ENCODE assay signal across 9 cellular contexts in genomic region chr5:160398806-160399205, GRCh38. TPM values are rescaled to one million over a fixed set of nuclear protein-coding genes. Genes with fewer than 3 reads are reported as not detected.
DNase-seq lines count a peak whose midpoint lies in the region; ATAC-seq and TF ChIP-seq lines count a peak whose summit lies in the region.
"Had no signal": no experiment of that assay in that cellular context is flagged by ENCODE, and none has a peak within 500 bp of the region (broad histone marks: within the 10 kb centered on the region; RNA-seq: fewer than 3 reads in every experiment).

No MANE protein-coding gene starts in this region.

- intact Hi-C loops in heart right ventricle (cut with DNase I), result loop anchor here in 1 of 10 donors (5.0 kb wide), 1 partner anchor 202 kb away; no protein-coding TSS in a partner anchor
- intact Hi-C loops in left ventricle myocardium superior (cut with micrococcal nuclease), result no loop called here

- H3K27ac ChIP-seq in heart right ventricle, result peak overlapping the region in 5 of 10 donors; percentile 87 to 93 (median 89)

- peaks cover 10% of the 10 kb centered on the region for H3K4me1 Mint-ChIP-seq in activated naive CD8-positive, alpha-beta T cell treated with anti-CD3 and anti-CD28 coated beads for 36 hours

- peaks cover 0 to 46% (median 18%) of the 10 kb centered on the region in 9 donors for H3K4me1 ChIP-seq in heart right ventricle

- peak overlapping the region in 9 of 10 donors; percentile 52 to 87 (median 72) for H3K4me3 ChIP-seq in heart right ventricle

- H3K27me3 ChIP-seq in heart right ventricle, result no peaks in the 10 kb centered on the region

- peak overlapping the region; percentile 85 for H3K4me3 Mint-ChIP-seq in activated naive CD8-positive, alpha-beta T cell treated with anti-CD3 and anti-CD28 coated beads for 36 hours

- H3K9me3 ChIP-seq in heart right ventricle, result no peaks in the 10 kb centered on the region

- TF ChIP-seq CTCF in heart right ventricle (IDR thresholded peaks at IDR 0.05), result no peak

- H3K27me3 Mint-ChIP-seq in activated naive CD8-positive, alpha-beta T cell treated with anti-CD3 and anti-CD28 coated beads for 36 hours, result no peaks in the 10 kb centered on the region

- H3K27ac Mint-ChIP-seq in activated naive CD8-positive, alpha-beta T cell treated with anti-CD3 and anti-CD28 coated beads for 36 hours, result no peak overlapping the region

- H3K9me3 Mint-ChIP-seq in activated naive CD8-positive, alpha-beta T cell treated with anti-CD3 and anti-CD28 coated beads for 36 hours, result no peaks in the 10 kb centered on the region

- no peak for ATAC-seq in heart right ventricle
- no peak for ATAC-seq in left ventricle myocardium superior
- ATAC-seq in HG02840 (IDR thresholded peaks at IDR 0.05; ENCODE audit: low FRiP score, unreplicated experiment), result no peak
- no peak for ATAC-seq in HG03354 (IDR thresholded peaks at IDR 0.05; ENCODE audit: poor library complexity, severe bottlenecking, unreplicated experiment)
- no peak for ATAC-seq in GM18502 (IDR thresholded peaks at IDR 0.05; ENCODE audit: poor library complexity, unreplicated experiment)

- no peak for DNase-seq in heart right ventricle
- no peak for DNase-seq in left ventricle myocardium superior
- no peak for DNase-seq in activated naive CD8-positive, alpha-beta T cell treated with anti-CD3 and anti-CD28 coated beads for 36 hours
- peak; percentile 15 for DNase-seq in kidney tubule cell (ENCODE audit: low spot score)
- DNase-seq in NCI-H1105 (lab: John Stamatoyannopoulos, UW), result no peak
- DNase-seq: NCI-H510A had no signal

- 32 to 35% methylated on average over 4 of the region's 4 CpGs for WGBS in heart right ventricle, 2 donors

- peaks cover 0 to 47% (median 21%) of the 10 kb centered on the region in 9 donors for H3K36me3 ChIP-seq in heart right ventricle

- peaks cover 7% of the 10 kb centered on the region for H3K36me3 Mint-ChIP-seq in activated naive CD8-positive, alpha-beta T cell treated with anti-CD3 and anti-CD28 coated beads for 36 hours

RNA-seq across cellular contexts. Expression of gene FAM200C, which starts 1.0 kb away (rescaled TPM):
- 1 to 10 TPM; 2.3 to 4.5 (median 3.6) TPM for total RNA-seq in heart right ventricle
- polyA plus RNA-seq in heart right ventricle, result 1 to 10 TPM; 1.7 to 8.6 TPM
- 4.3 TPM for total RNA-seq in left ventricle myocardium superior
- under 1 TPM; 0.48 to 0.68 TPM for total RNA-seq in activated naive CD8-positive, alpha-beta T cell treated with anti-CD3 and anti-CD28 coated beads for 36 hours

RNA-seq across cellular contexts. Expression of gene SLU7, which starts 20.1 kb away (rescaled TPM):
- total RNA-seq in heart right ventricle (10 to 100 TPM; 32.7 to 62.4 (median 44.3) TPM), left ventricle myocardium superior (46.5 TPM)
- 10 to 100 TPM; 19.2 to 38.4 TPM for polyA plus RNA-seq in heart right ventricle
- 10 to 100 TPM; 42.2 to 43.7 TPM for total RNA-seq in activated naive CD8-positive, alpha-beta T cell treated with anti-CD3 and anti-CD28 coated beads for 36 hours

RNA-seq across cellular contexts. Expression of gene PTTG1, which starts 22.8 kb away (rescaled TPM):
- total RNA-seq in heart right ventricle (10 to 100 TPM in 1 of 10 donors, 1 to 10 TPM in 4, under 1 TPM in 4, not detected in 1; 0.32 to 17.5 (median 1.4) TPM), left ventricle myocardium superior (1.4 TPM)
- 1 to 10 TPM; 2.6 to 8.7 TPM for polyA plus RNA-seq in heart right ventricle
- 100 to 1,000 TPM; 102 to 105 TPM for total RNA-seq in activated naive CD8-positive, alpha-beta T cell treated with anti-CD3 and anti-CD28 coated beads for 36 hours

RNA-seq across cellular contexts. Expression of gene C1QTNF2, which starts 28.4 kb away (rescaled TPM):
- 1 to 10 TPM in 6 of 10 donors, under 1 TPM in 4; 0.40 to 1.6 (median 1.1) TPM for total RNA-seq in heart right ventricle
- 1 to 10 TPM in 1 of 2 donors, under 1 TPM in 1; 0.97 to 1.5 TPM for polyA plus RNA-seq in heart right ventricle
- 1.3 TPM for total RNA-seq in left ventricle myocardium superior
- total RNA-seq in activated naive CD8-positive, alpha-beta T cell treated with anti-CD3 and anti-CD28 coated beads for 36 hours, result not detected

Comparison
In these comparisons a context has a peak if more than half of its experiments do, and no peak if none do; other contexts are left out.
1. RNA of gene PTTG1, which starts 22.8 kb away (total RNA-seq): 102 to 105 TPM in activated naive CD8-positive, alpha-beta T cell treated with anti-CD3 and anti-CD28 coated beads for 36 hours; 1.4 TPM in left ventricle myocardium superior (single experiment) and 0.32 to 17.5 TPM in heart right ventricle; every median in the first group is over 4 times any median in the second.